ENCODE assay signal across 1 cellular context in the genomic region with DNA sequence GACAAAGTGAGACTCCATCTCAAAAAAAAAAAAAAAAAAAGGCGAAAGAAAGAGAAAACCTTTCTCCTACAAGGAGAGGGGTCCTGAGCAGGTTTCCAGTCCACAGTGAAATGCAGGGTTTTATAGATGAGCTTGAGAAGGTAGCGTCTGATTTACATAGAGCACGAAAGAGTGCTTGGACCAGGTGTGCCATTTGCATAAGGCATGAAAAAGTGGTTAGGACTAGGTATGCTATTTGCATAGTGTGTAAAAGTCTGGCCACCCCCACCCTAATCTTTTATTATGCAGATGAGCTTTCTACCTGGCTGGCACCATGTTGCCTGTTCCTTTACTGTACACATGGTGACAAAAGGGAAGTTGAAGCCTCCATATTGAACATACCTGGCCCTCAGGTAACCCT.
TF ChIP-seq lines count a peak whose summit lies in the region.

No MANE protein-coding gene starts in this region.

TF ChIP-seq in WTC11, 78 proteins besides CTCF, POLR2A, EP300 and RAD21 (continued from another document):
- TF ChIP-seq, protein P1, sequence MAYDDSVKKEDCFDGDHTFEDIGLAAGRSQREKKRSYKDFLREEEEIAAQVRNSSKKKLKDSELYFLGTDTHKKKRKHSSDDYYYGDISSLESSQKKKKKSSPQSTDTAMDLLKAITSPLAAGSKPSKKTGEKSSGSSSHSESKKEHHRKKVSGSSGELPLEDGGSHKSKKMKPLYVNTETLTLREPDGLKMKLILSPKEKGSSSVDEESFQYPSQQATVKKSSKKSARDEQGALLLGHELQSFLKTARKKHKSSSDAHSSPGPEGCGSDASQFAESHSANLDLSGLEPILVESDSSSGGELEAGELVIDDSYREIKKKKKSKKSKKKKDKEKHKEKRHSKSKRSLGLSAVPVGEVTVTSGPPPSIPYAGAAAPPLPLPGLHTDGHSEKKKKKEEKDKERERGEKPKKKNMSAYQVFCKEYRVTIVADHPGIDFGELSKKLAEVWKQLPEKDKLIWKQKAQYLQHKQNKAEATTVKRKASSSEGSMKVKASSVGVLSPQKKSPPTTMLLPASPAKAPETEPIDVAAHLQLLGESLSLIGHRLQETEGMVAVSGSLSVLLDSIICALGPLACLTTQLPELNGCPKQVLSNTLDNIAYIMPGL (CRISPR knock-in tag; IDR thresholded peaks at IDR 0.05) = no peak
- TF ChIP-seq TP53 (CRISPR knock-in tag; IDR thresholded peaks at IDR 0.05) (no peak), NFYB (CRISPR knock-in tag; conservative IDR thresholded peaks at IDR 0.05; ENCODE audit: low read depth) (no peak), ZNF138 (CRISPR knock-in tag; conservative IDR thresholded peaks at IDR 0.05) (no peak), RELA (CRISPR knock-in tag; IDR thresholded peaks at IDR 0.05; ENCODE audit: borderline replicate concordance) (no peak)
- TF ChIP-seq, protein P2, sequence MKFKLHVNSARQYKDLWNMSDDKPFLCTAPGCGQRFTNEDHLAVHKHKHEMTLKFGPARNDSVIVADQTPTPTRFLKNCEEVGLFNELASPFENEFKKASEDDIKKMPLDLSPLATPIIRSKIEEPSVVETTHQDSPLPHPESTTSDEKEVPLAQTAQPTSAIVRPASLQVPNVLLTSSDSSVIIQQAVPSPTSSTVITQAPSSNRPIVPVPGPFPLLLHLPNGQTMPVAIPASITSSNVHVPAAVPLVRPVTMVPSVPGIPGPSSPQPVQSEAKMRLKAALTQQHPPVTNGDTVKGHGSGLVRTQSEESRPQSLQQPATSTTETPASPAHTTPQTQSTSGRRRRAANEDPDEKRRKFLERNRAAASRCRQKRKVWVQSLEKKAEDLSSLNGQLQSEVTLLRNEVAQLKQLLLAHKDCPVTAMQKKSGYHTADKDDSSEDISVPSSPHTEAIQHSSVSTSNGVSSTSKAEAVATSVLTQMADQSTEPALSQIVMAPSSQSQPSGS (CRISPR knock-in tag; IDR thresholded peaks at IDR 0.05; ENCODE audit: borderline replicate concordance, low read depth) = no peak
